ENCODE assay signal across 39 cellular contexts in genomic region chr1:153227810-153228209, GRCh38. TPM values are rescaled to one million over a fixed set of nuclear protein-coding genes. Genes with fewer than 3 reads are reported as not detected.
"Had no signal": no experiment of that assay in that cellular context is flagged by ENCODE, and none has a peak within 500 bp of the region (broad histone marks: within the 10 kb centered on the region; RNA-seq: fewer than 3 reads in every experiment).

No MANE protein-coding gene starts in this region.

- FAIRE-seq: astrocyte, bronchial epithelial cell had no signal

- H3K27ac ChIP-seq: adrenal gland, ascending aorta, body of pancreas, brain microvascular endothelial cell, breast epithelium, cardiac muscle cell had no signal

- H3K27me3 ChIP-seq: adrenal gland, ascending aorta, body of pancreas, brain microvascular endothelial cell, cardiac muscle cell had no signal

- H3K4me3 ChIP-seq: adrenal gland, ascending aorta, body of pancreas, breast epithelium, cardiac muscle cell had no signal

- DNase-seq: activated effector memory CD4-positive, alpha-beta T cell treated with anti-CD3 and anti-CD28 coated beads, Interleukin-2, amount 50 U/mL, for 16 hours; activated effector memory CD4-positive, alpha-beta T cell treated with Interleukin-2 at 50 U/mL for 16 hours; activated gamma-delta T cell; activated gamma-delta T cell treated with Interleukin-2 at 50 U/mL for 16 hours; activated naive CD4-positive, alpha-beta T cell; activated naive CD4-positive, alpha-beta T cell treated with anti-CD3 and anti-CD28 coated beads for 36 hours; activated naive CD4-positive, alpha-beta T cell treated with anti-CD3 and anti-CD28 coated beads, Interleukin-2, amount 10 ng/mL, durations not matched to agents 7 days and 5 days; activated naive CD4-positive, alpha-beta T cell treated with anti-CD3 and anti-CD28 coated beads, Interleukin-2, amount 50 U/mL, for 16 hours; activated naive CD4-positive, alpha-beta T cell treated with Interleukin-2 at 50 U/mL for 16 hours; activated naive CD8-positive, alpha-beta T cell treated with anti-CD3 and anti-CD28 coated beads for 36 hours; activated naive CD8-positive, alpha-beta T cell treated with anti-CD3 and anti-CD28 coated beads, Interleukin-2, amount 10 ng/mL, durations not matched to agents 7 days and 5 days; activated naive CD8-positive, alpha-beta T cell treated with anti-CD3 and anti-CD28 coated beads, Interleukin-2, amount 50 U/mL, for 24 hours; activated T-cell treated with anti-CD3 and anti-CD28 coated beads, Interleukin-2, amount 50 U/mL, for 24 hours; activated T-cell treated with anti-CD3 and anti-CD28 coated beads, Interleukin-2, amount 50 U/mL, for 4 hours; activated T-cell treated with anti-CD3 and anti-CD28 coated beads, Interleukin-2, amount 50 U/mL, for 48 hours; activated T-cell treated with anti-CD3 and anti-CD28 coated beads, Interleukin-2, amount 50 U/mL, for 72 hours; adrenal gland; amniotic stem cell; amygdala; anterior cingulate cortex; aorta; body of pancreas; brain microvascular endothelial cell; caudate nucleus; central memory CD4-positive, alpha-beta T cell; cerebellar nuclear complex had no signal

- H3K4me1 ChIP-seq: adrenal gland, ascending aorta, body of pancreas, breast epithelium had no signal

- ATAC-seq: activated naive CD4-positive, alpha-beta T cell treated with anti-CD3 and anti-CD28 coated beads, Interleukin-2, amount 50 U/mL, for 72 hours; activated naive CD8-positive, alpha-beta T cell treated with anti-CD3 and anti-CD28 coated beads, Interleukin-2, amount 50 U/mL, for 24 hours; activated T-cell treated with anti-CD3 and anti-CD28 coated beads, Interleukin-2, amount 50 U/mL, for 4 hours; activated T-cell treated with anti-CD3 and anti-CD28 coated beads, Interleukin-2, amount 50 U/mL, for 72 hours; activated T-helper 17 cell treated with anti-CD3 and anti-CD28 coated beads, Interleukin-2, amount 50 U/mL, for 72 hours; body of pancreas had no signal

- H3K9me3 ChIP-seq: adrenal gland, ascending aorta, body of pancreas, breast epithelium had no signal

- H3K36me3 ChIP-seq: adrenal gland, ascending aorta, brain microvascular endothelial cell, breast epithelium, cardiac muscle cell had no signal

RNA-seq across cellular contexts. Expression of gene PRR9, which starts 10.4 kb away (rescaled TPM):
- total RNA-seq: activated naive CD4-positive, alpha-beta T cell treated with anti-CD3 and anti-CD28 coated beads for 36 hours; activated naive CD4-positive, alpha-beta T cell treated with anti-CD3 and anti-CD28 coated beads, Interleukin-2, amount 50 U/mL, for 72 hours; activated naive CD8-positive, alpha-beta T cell treated with anti-CD3 and anti-CD28 coated beads for 36 hours; activated naive CD8-positive, alpha-beta T cell treated with anti-CD3 and anti-CD28 coated beads, Interleukin-2, amount 10 ng/mL, durations not matched to agents 7 days and 5 days; activated T-cell treated with anti-CD3 and anti-CD28 coated beads, Interleukin-2, amount 50 U/mL, for 4 hours; activated T-cell treated with anti-CD3 and anti-CD28 coated beads, Interleukin-2, amount 50 U/mL, for 72 hours; activated T-helper 1 cell treated with anti-CD3 and anti-CD28 coated beads, Interleukin-12 subunit alpha, Interleukin-12 subunit beta, Interleukin-2, Interleukin-4 antibody, amounts not matched to agents 30 ng/mL and 10 ng/mL and 1 ng/mL, durations not matched to agents 14 hours and 24 hours and 36 hours; activated T-helper 17 cell treated with anti-CD3 and anti-CD28 coated beads, Interleukin-2, amount 50 U/mL, for 72 hours; activated T-helper 2 cell treated with anti-CD3 and anti-CD28 coated beads, Interferon-gamma antibody, Interleukin-2, Interleukin-4, amounts not matched to agents 10 μg/mL and 5 μg/mL and 100 μg/mL, durations not matched to agents 14 hours and 24 hours and 36 hours; adrenal gland; aorta; ascending aorta; body of pancreas; breast epithelium; bronchial epithelial cell; cardiac muscle cell; cardiac septum; cerebellum; chondrocyte had no signal
- polyA plus RNA-seq: adrenal gland, aorta, cardiac muscle cell had no signal

RNA-seq across cellular contexts. Expression of gene LELP1, which starts 24.6 kb away (rescaled TPM):
- total RNA-seq: activated naive CD4-positive, alpha-beta T cell treated with anti-CD3 and anti-CD28 coated beads for 36 hours; activated naive CD4-positive, alpha-beta T cell treated with anti-CD3 and anti-CD28 coated beads, Interleukin-2, amount 50 U/mL, for 72 hours; activated naive CD8-positive, alpha-beta T cell treated with anti-CD3 and anti-CD28 coated beads for 36 hours; activated naive CD8-positive, alpha-beta T cell treated with anti-CD3 and anti-CD28 coated beads, Interleukin-2, amount 10 ng/mL, durations not matched to agents 7 days and 5 days; activated T-cell treated with anti-CD3 and anti-CD28 coated beads, Interleukin-2, amount 50 U/mL, for 4 hours; activated T-cell treated with anti-CD3 and anti-CD28 coated beads, Interleukin-2, amount 50 U/mL, for 72 hours; activated T-helper 1 cell treated with anti-CD3 and anti-CD28 coated beads, Interleukin-12 subunit alpha, Interleukin-12 subunit beta, Interleukin-2, Interleukin-4 antibody, amounts not matched to agents 30 ng/mL and 10 ng/mL and 1 ng/mL, durations not matched to agents 14 hours and 24 hours and 36 hours; activated T-helper 17 cell treated with anti-CD3 and anti-CD28 coated beads, Interleukin-2, amount 50 U/mL, for 72 hours; activated T-helper 2 cell treated with anti-CD3 and anti-CD28 coated beads, Interferon-gamma antibody, Interleukin-2, Interleukin-4, amounts not matched to agents 10 μg/mL and 5 μg/mL and 100 μg/mL, durations not matched to agents 14 hours and 24 hours and 36 hours; adrenal gland; aorta; ascending aorta; astrocyte; body of pancreas; breast epithelium; bronchial epithelial cell; cardiac muscle cell; cardiac septum; cerebellum; chondrocyte had no signal
- polyA plus RNA-seq: adipose tissue, adrenal gland, aorta, cardiac muscle cell had no signal

RNA-seq across cellular contexts. Expression of gene LORICRIN, which starts 31.7 kb away (rescaled TPM):
- total RNA-seq: activated naive CD4-positive, alpha-beta T cell treated with anti-CD3 and anti-CD28 coated beads for 36 hours; activated naive CD4-positive, alpha-beta T cell treated with anti-CD3 and anti-CD28 coated beads, Interleukin-2, amount 50 U/mL, for 72 hours; activated naive CD8-positive, alpha-beta T cell treated with anti-CD3 and anti-CD28 coated beads for 36 hours; activated naive CD8-positive, alpha-beta T cell treated with anti-CD3 and anti-CD28 coated beads, Interleukin-2, amount 10 ng/mL, durations not matched to agents 7 days and 5 days; activated T-cell treated with anti-CD3 and anti-CD28 coated beads, Interleukin-2, amount 50 U/mL, for 4 hours; activated T-helper 1 cell treated with anti-CD3 and anti-CD28 coated beads, Interleukin-12 subunit alpha, Interleukin-12 subunit beta, Interleukin-2, Interleukin-4 antibody, amounts not matched to agents 30 ng/mL and 10 ng/mL and 1 ng/mL, durations not matched to agents 14 hours and 24 hours and 36 hours; activated T-helper 17 cell treated with anti-CD3 and anti-CD28 coated beads, Interleukin-2, amount 50 U/mL, for 72 hours; activated T-helper 2 cell treated with anti-CD3 and anti-CD28 coated beads, Interferon-gamma antibody, Interleukin-2, Interleukin-4, amounts not matched to agents 10 μg/mL and 5 μg/mL and 100 μg/mL, durations not matched to agents 14 hours and 24 hours and 36 hours; adrenal gland; aorta; ascending aorta; astrocyte; body of pancreas; breast epithelium; bronchial epithelial cell; cardiac muscle cell; cardiac septum; cerebellum; chondrocyte had no signal
- polyA plus RNA-seq: adipose tissue, adrenal gland, aorta, cardiac muscle cell had no signal
